In genomic region chr10:74081192-74081803, GRCh38 we compare ENCODE assay signal across 8 cellular contexts.
DNase-seq lines count a peak whose midpoint lies in the region; ATAC-seq, FAIRE-seq and TF ChIP-seq lines count a peak whose summit lies in the region.

No MANE protein-coding gene starts in this region.

- H2AFZ ChIP-seq in GM12878 (ENCODE audit: control insufficient read depth, low read depth, low read length): no peak overlapping the region

- H3K27ac ChIP-seq in SJCRH30: no peak overlapping the region
- H3K27ac ChIP-seq in GM12878 (ENCODE audit: control insufficient read depth, insufficient read depth): no peak overlapping the region

- peaks cover 0 to 6% (median 0%) of the 10 kb centered on the region in 3 donors for H3K27me3 Mint-ChIP-seq in immature natural killer cell (ENCODE audit: low read depth in 3 of 3)

- 48% methylated on average over 4 of the region's 4 CpGs for WGBS in GM12878 (ENCODE audit: insufficient coverage, insufficient replicate concordance, low lambda C conversion rate, missing lambda C conversion rate)

- no peak overlapping the region for H3K9ac ChIP-seq in GM12878 (ENCODE audit: control insufficient read depth, insufficient read depth, low read length)

- CTCF ChIA-PET in GM12878 (lab: Yijun Ruan, JAX): interaction anchor here (0.5 to 8.1 kb wide), 45 partner anchors 8 to 233 kb away, joined by 3 to 154 read pairs (median 5); partner anchors contain the start of gene VCL

- H3K4me1 Mint-ChIP-seq in immature natural killer cell: peaks cover 48 to 65% of the 10 kb centered on the region in 2 donors

- BruUV-seq in GM12878 (replicated peaks; lab: Mats Ljungman, UMichigan): no TSS peak

- peak overlapping the region in 2 of 5 donors; percentile 4 to 48 for H3K4me3 Mint-ChIP-seq in immature natural killer cell

- no peaks in the 10 kb centered on the region for H3K79me2 ChIP-seq in GM12878 (ENCODE audit: control insufficient read depth, insufficient read depth, low read length)

- DNase-seq in DMS53 (lab: John Stamatoyannopoulos, UW) (peak; percentile 71), HUDEP-2 (lab: John Stamatoyannopoulos, UW; ENCODE audit: unreplicated experiment in 76 of 76) (peak in 41 of 76 experiments; percentile 2 to 61 (median 25)), SJCRH30 (peak; percentile 63 to 88), GM12878 (ENCODE audit: low read depth, low spot score) (no peak), immature natural killer cell (peak; percentile 31 to 44 (median 40)), islet precursor cell (no peak)
- peak; percentile 33 for DNase-seq in stimulated activated CD4-positive, alpha-beta T cell treated with anti-CD3 and anti-CD28 coated beads, Interleukin-1b, Interleukin-23, amount 100 ng/mL, for 48 hours

- H3K27ac Mint-ChIP-seq in immature natural killer cell: peak overlapping the region; percentile 4 to 82 (median 48)

- H3K36me3 Mint-ChIP-seq in immature natural killer cell: peaks cover 0 to 21% (median 9%) of the 10 kb centered on the region in 3 donors

- H3K4me2 ChIP-seq in GM12878 (ENCODE audit: control insufficient read depth, insufficient read depth): no peak overlapping the region

- H3K9me3 ChIP-seq in SJCRH30 (replicated peaks): no peaks in the 10 kb centered on the region
- H3K9me3 ChIP-seq in GM12878 (replicated peaks; ENCODE audit: control insufficient read depth, insufficient read depth, low read length): no peaks in the 10 kb centered on the region

- no peaks in the 10 kb centered on the region for H3K9me3 Mint-ChIP-seq in immature natural killer cell

- peak; percentile 83 for TF ChIP-seq RAD21 in GM12878 (IDR thresholded peaks at IDR 0.05; ENCODE audit: insufficient read depth, low read depth, low read length)

- POLR2A ChIA-PET in GM12878 (lab: Charles Lee): interaction anchor here (0.6 to 1.6 kb wide), 2 partner anchors 11 to 195 kb away, joined by 4 read pairs; no protein-coding TSS in a partner anchor

- TF ChIP-seq EP300 in GM12878 (IDR thresholded peaks at IDR 0.05; ENCODE audit: borderline replicate concordance in 1 of 2, control insufficient read depth in 1 of 2, low read depth in 2 of 2, low read length in 2 of 2): no peak

- intact Hi-C loops in GM12878 (cut with micrococcal nuclease; ENCODE audit: unreplicated experiment): loop anchor here (1.0 to 2.0 kb wide), 3 partner anchors 22 to 195 kb away; no protein-coding TSS in a partner anchor

- SMC1A ChIA-PET in GM12878 (lab: Charles Lee; ENCODE audit: uncharacterized antibody, unreplicated experiment): interaction anchor here (0.7 to 9.2 kb wide), 34 partner anchors 9 to 231 kb away, joined by 3 to 160 read pairs (median 6); partner anchors contain the start of gene VCL

- peak; percentile 35 for FAIRE-seq in GM12878 (lab: Jason Lieb, UNC)

- peak; percentile 70 to 77 (median 71) for TF ChIP-seq CTCF in GM12878 (IDR thresholded peaks at IDR 0.05 in 2 of 3, conservative IDR thresholded peaks at IDR 0.05 in 1 of 3; ENCODE audit: control insufficient read depth in 2 of 3, extremely low read depth in 1 of 3, insufficient read depth in 1 of 3, low read depth in 3 of 3, low read length in 3 of 3)

- in situ Hi-C loops in GM12878 (cut with MboI): loop anchor here (25.0 kb wide), 1 partner anchor 194 kb away; no protein-coding TSS in a partner anchor

- H4K20me1 ChIP-seq in GM12878 (ENCODE audit: control insufficient read depth, insufficient read depth): no peaks in the 10 kb centered on the region

- RAD21 ChIA-PET in GM12878 (lab: Charles Lee; ENCODE audit: unreplicated experiment): interaction anchor here (0.9 to 6.8 kb wide), 18 partner anchors 14 to 209 kb away, joined by 3 to 105 read pairs (median 6); no protein-coding TSS in a partner anchor

- H3K4me1 ChIP-seq in SJCRH30 (peaks cover 40% of the 10 kb centered on the region), GM12878 (ENCODE audit: control insufficient read depth, insufficient read depth, low read length) (peaks cover 36% of the 10 kb centered on the region)

- no peak for TF ChIP-seq POLR2A in GM12878 (IDR thresholded peaks at IDR 0.05; ENCODE audit: low read depth, low read length)

- H3K36me3 ChIP-seq in SJCRH30 (peaks cover 6% of the 10 kb centered on the region; the same call in 1 of the 2 replicates), GM12878 (ENCODE audit: control insufficient read depth in 2 of 2, insufficient read depth in 2 of 2, low read length in 1 of 2) (no peaks in the 10 kb centered on the region)

- no peak overlapping the region for H3K4me3 ChIP-seq in SJCRH30
- no peak overlapping the region for H3K4me3 ChIP-seq in GM12878

- ATAC-seq in GM12878: peak; percentile 37; the same call in 2 of the 3 replicates
- no peak for ATAC-seq in GM21717 (IDR thresholded peaks at IDR 0.05; ENCODE audit: unreplicated experiment)

- H3K27me3 ChIP-seq in SJCRH30: no peaks in the 10 kb centered on the region
- H3K27me3 ChIP-seq in GM12878 (replicated peaks in 1 of 2; ENCODE audit: control insufficient read depth in 2 of 2, insufficient read depth in 2 of 2, low read length in 1 of 2): no peaks in the 10 kb centered on the region

TF ChIP-seq in GM12878, 131 proteins besides CTCF, POLR2A, EP300 and RAD21:
- TF ChIP-seq SMAD5 (IDR thresholded peaks at IDR 0.05; ENCODE audit: low read depth) (no peak), NFXL1 (IDR thresholded peaks at IDR 0.05; ENCODE audit: borderline replicate concordance) (no peak), ZNF217 (IDR thresholded peaks at IDR 0.05) (no peak), LARP7 (IDR thresholded peaks at IDR 0.05) (no peak), SMC3 (IDR thresholded peaks at IDR 0.05; ENCODE audit: borderline replicate concordance, low read length) (peak; percentile 79), YY1 (IDR thresholded peaks at IDR 0.05; ENCODE audit: low read depth, low read length) (peak; percentile 30; the same call in 1 of the 2 replicates), CBX3 (IDR thresholded peaks at IDR 0.05; ENCODE audit: borderline replicate concordance, low read depth) (no peak), ZNF384 (IDR thresholded peaks at IDR 0.05; ENCODE audit: borderline replicate concordance, low read depth, low read length) (0 out of 2 replicates have a peak, but pooled peaks have one; percentile 21)

Comparison
In these comparisons a context has a peak if more than half of its experiments do, and no peak if none do; other contexts are left out.
1. DNase-seq: peak in DMS53 (single experiment), HUDEP-2 (41 of 76), SJCRH30 (2 of 2), immature natural killer cell (3 of 3) and stimulated activated CD4-positive, alpha-beta T cell treated with anti-CD3 and anti-CD28 coated beads, Interleukin-1b, Interleukin-23, amount 100 ng/mL, for 48 hours (single experiment); none in GM12878 (single experiment) and islet precursor cell (single experiment).